8 cellular contexts compared by ENCODE assay signal in genomic region chr6:47413752-47414516, GRCh38.
DNase-seq lines count a peak whose midpoint lies in the region; ATAC-seq and TF ChIP-seq lines count a peak whose summit lies in the region.

No MANE protein-coding gene starts in this region.

- H3K4me1 ChIP-seq in duodenal mucosa (ENCODE audit: control insufficient read depth in 1 of 2, insufficient read depth in 2 of 2, low read length in 2 of 2) = peaks cover 5 to 6% of the 10 kb centered on the region in 2 donors

- CTCF ChIA-PET in GM10248 (lab: Yijun Ruan, JAX) = interaction anchor here (0.6 to 3.4 kb wide), 32 partner anchors 9 to 373 kb away, joined by 3 to 28 read pairs (median 5); partner anchors contain the start of gene OPN5

- H3K27me3 Mint-ChIP-seq in HFFc6 (ENCODE audit: insufficient read depth) (peaks cover 3% of the 10 kb centered on the region; the same call in 1 of the 2 replicates), memory B cell (no peaks in the 10 kb centered on the region)
- peaks cover 24% of the 10 kb centered on the region for H3K27me3 Mint-ChIP-seq in T-helper 1 cell treated with Interleukin-12 subunit alpha and Interleukin-12 subunit beta and Interleukin-4 antibody, amounts not matched to agents 30 μg/mL and 1 μg/mL, for 36 hours (ENCODE audit: low read depth)

- H3K4me1 Mint-ChIP-seq in HFFc6 (ENCODE audit: low read depth) (peaks cover 11% of the 10 kb centered on the region), memory B cell (peaks cover 6% of the 10 kb centered on the region)
- peaks cover 17% of the 10 kb centered on the region for H3K4me1 Mint-ChIP-seq in T-helper 1 cell treated with Interleukin-12 subunit alpha and Interleukin-12 subunit beta and Interleukin-4 antibody, amounts not matched to agents 30 μg/mL and 1 μg/mL, for 36 hours (ENCODE audit: low read depth)

- in situ Hi-C loops in ACHN (cut with HindIII; ENCODE audit: low pct_ligation_motif_present, low pct_unique_long_range_greater_than_20kb, low sequenced_read_pairs) = no loop called here

- H3K27ac Mint-ChIP-seq in HFFc6 (peak overlapping the region; percentile 82), memory B cell (peak overlapping the region; percentile 85)
- H3K27ac Mint-ChIP-seq in T-helper 1 cell treated with Interleukin-12 subunit alpha and Interleukin-12 subunit beta and Interleukin-4 antibody, amounts not matched to agents 30 μg/mL and 1 μg/mL, for 36 hours = peak overlapping the region; percentile 71

- peak overlapping the region; percentile 56 to 73 for H3K4me3 ChIP-seq in duodenal mucosa (ENCODE audit: low read depth in 1 of 2, low read length in 2 of 2)

- H3K4me3 Mint-ChIP-seq in HFFc6 (peak overlapping the region; percentile 91), memory B cell (peak overlapping the region; percentile 71)
- H3K4me3 Mint-ChIP-seq in T-helper 1 cell treated with Interleukin-12 subunit alpha and Interleukin-12 subunit beta and Interleukin-4 antibody, amounts not matched to agents 30 μg/mL and 1 μg/mL, for 36 hours = peak overlapping the region; percentile 60

- DNase-seq in ACHN (peak; percentile 72), GM10248 (ENCODE audit: extremely low spot score) (peak; percentile 57), HFFc6 (peak; percentile 53), NAMALWA (ENCODE audit: low spot score) (peak; percentile 90), memory B cell (ENCODE audit: low spot score in 2 of 2) (peak; percentile 27 to 49), superior temporal gyrus (ENCODE audit: extremely low spot score) (peak; percentile 87)

- H3K27me3 ChIP-seq in duodenal mucosa (ENCODE audit: control insufficient read depth in 1 of 2, insufficient read depth in 2 of 2, low read length in 2 of 2) = no peaks in the 10 kb centered on the region

- H3K9me3 Mint-ChIP-seq in HFFc6 = no peaks in the 10 kb centered on the region
- peaks cover 3% of the 10 kb centered on the region for H3K9me3 Mint-ChIP-seq in T-helper 1 cell treated with Interleukin-12 subunit alpha and Interleukin-12 subunit beta and Interleukin-4 antibody, amounts not matched to agents 30 μg/mL and 1 μg/mL, for 36 hours
- H3K9me3 Mint-ChIP-seq in memory B cell = no peaks in the 10 kb centered on the region

- POLR2A ChIA-PET in GM10248 (lab: Yijun Ruan, JAX) = no interaction called here

- H3K36me3 Mint-ChIP-seq in HFFc6 (ENCODE audit: low read depth) (no peaks in the 10 kb centered on the region), memory B cell (peaks cover 2% of the 10 kb centered on the region)
- peaks cover 4% of the 10 kb centered on the region for H3K36me3 Mint-ChIP-seq in T-helper 1 cell treated with Interleukin-12 subunit alpha and Interleukin-12 subunit beta and Interleukin-4 antibody, amounts not matched to agents 30 μg/mL and 1 μg/mL, for 36 hours (ENCODE audit: low read depth)

- TF ChIP-seq CTCF in GM10248 (IDR thresholded peaks at IDR 0.05; ENCODE audit: control extremely low read depth, extremely low read depth, low read depth, missing control alignments) = peak; percentile 88
- peak; percentile 96 for TF ChIP-seq CTCF in HFFc6 (IDR thresholded peaks at IDR 0.05)

- H3K27ac ChIP-seq in duodenal mucosa (ENCODE audit: low read depth, low read length) = no peak overlapping the region

- H3K36me3 ChIP-seq in duodenal mucosa (ENCODE audit: control insufficient read depth in 1 of 2, insufficient read depth in 2 of 2, low read length in 2 of 2) = no peaks in the 10 kb centered on the region

- H3K9me3 ChIP-seq in duodenal mucosa (ENCODE audit: control insufficient read depth in 1 of 2, low read length in 2 of 2) = no peaks in the 10 kb centered on the region

- H3K9ac ChIP-seq in duodenal mucosa (ENCODE audit: low read depth in 1 of 2, low read length in 2 of 2) = peak overlapping the region; percentile 53 to 60

- peak; percentile 85 for ATAC-seq in memory B cell (ENCODE audit: low read depth)

Comparison
In these comparisons a context has a peak if more than half of its experiments do, and no peak if none do; other contexts are left out.
1. DNase-seq: peak in every context shown above with its lines; median percentile 90 in NAMALWA; 87 in superior temporal gyrus; 72 in ACHN; 57 in GM10248; 53 in HFFc6; 38 in memory B cell.